In the genomic region with DNA sequence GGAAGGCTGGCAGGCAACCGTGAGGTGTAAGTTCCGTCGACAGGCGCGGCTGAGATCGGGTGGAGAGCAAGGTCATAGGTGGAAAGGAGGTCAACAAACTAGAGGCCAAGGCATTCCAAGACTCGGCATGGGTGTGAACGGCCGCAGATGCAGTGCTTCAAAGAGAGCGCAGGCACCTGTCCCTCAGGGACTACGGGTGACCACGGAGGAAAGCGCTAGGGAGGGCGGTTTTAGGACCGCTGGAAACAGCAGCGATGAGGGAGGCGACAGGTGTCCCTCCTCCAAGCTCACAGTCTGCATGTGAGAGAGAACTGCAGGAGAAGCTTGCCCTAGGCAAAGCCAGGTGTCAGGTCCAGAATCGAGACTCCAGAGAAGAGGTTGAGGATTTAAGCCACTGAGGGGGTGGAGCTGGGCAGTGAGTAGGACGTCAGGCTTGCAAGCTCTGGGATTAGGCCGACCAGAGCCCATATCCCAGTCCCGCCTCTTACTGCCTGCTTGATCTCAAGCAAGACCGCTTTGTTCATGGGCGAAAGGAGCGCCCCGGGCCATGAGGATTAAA, we compare ENCODE assay signal across 14 cellular contexts. TPM values are rescaled to one million over a fixed set of nuclear protein-coding genes. Genes with fewer than 3 reads are reported as not detected.
DNase-seq lines count a peak whose midpoint lies in the region; FAIRE-seq and TF ChIP-seq lines count a peak whose summit lies in the region.
"Had no signal": no experiment of that assay in that cellular context is flagged by ENCODE, and none has a peak within 500 bp of the region (broad histone marks: within the 10 kb centered on the region; RNA-seq: fewer than 3 reads in every experiment).

No MANE protein-coding gene starts in this region.

- TF ChIP-seq EP300 in H1 (IDR thresholded peaks at IDR 0.05; ENCODE audit: borderline replicate concordance in 1 of 2, low read depth in 2 of 2, low read length in 2 of 2): no peak

- H3K4ac ChIP-seq in H1 (replicated peaks; ENCODE audit: insufficient read length, low read depth, low read length) (no peak overlapping the region), mesenchymal stem cell (ENCODE audit: low read depth in 1 of 2, low read length in 2 of 2) (no peak overlapping the region)

- in situ Hi-C loops in HAP-1 (cut with MboI; ENCODE audit: low sequenced_read_pairs): no loop called here
- in situ Hi-C loops in ACHN (cut with HindIII; ENCODE audit: low pct_ligation_motif_present, low pct_unique_long_range_greater_than_20kb, low sequenced_read_pairs): no loop called here

- H3K18ac ChIP-seq in H1 (ENCODE audit: extremely low read depth, low read length) (0 out of 2 replicates have a peak overlapping the region, but pooled peaks have one; percentile 34), mesenchymal stem cell (ENCODE audit: low read depth in 1 of 2, low read length in 2 of 2) (no peak overlapping the region)

- H4K20me1 ChIP-seq in H1 (replicated peaks in 1 of 2; ENCODE audit: control insufficient read depth in 1 of 2, insufficient read depth in 2 of 2, low read length in 2 of 2): peaks cover 0 to 2% of the 10 kb centered on the region in 2 experiments

- POLR2A ChIA-PET in CD8-positive, alpha-beta memory T cell (lab: Charles Lee): no interaction called here
- POLR2A ChIA-PET in H1 (lab: Charles Lee; ENCODE audit: partially characterized antibody): interaction anchor here (0.6 to 1.3 kb wide), 2 partner anchors 10 to 239 kb away, joined by 3 to 4 read pairs; no protein-coding TSS in a partner anchor
- POLR2A ChIA-PET in activated CD4-positive, alpha-beta memory T cell treated with anti-CD3 and anti-CD28 coated beads, Interleukin-2, amount 10 ng/mL, durations not matched to agents 7 days and 5 days (lab: Charles Lee): no interaction called here

- peaks cover 0 to 3% (median 3%) of the 10 kb centered on the region in 3 donors for H3K36me3 Mint-ChIP-seq in CD8-positive, alpha-beta memory T cell
- no peaks in the 10 kb centered on the region for H3K36me3 Mint-ChIP-seq in activated CD4-positive, alpha-beta memory T cell treated with anti-CD3 and anti-CD28 coated beads, Interleukin-2, amount 10 ng/mL, durations not matched to agents 7 days and 5 days (ENCODE audit: low read depth)

- H3K27ac ChIP-seq in CD8-positive, alpha-beta memory T cell (ENCODE audit: low read depth, low read length): no peak overlapping the region
- H3K27ac ChIP-seq in H1 (ENCODE audit: low read depth, low read length) (no peak overlapping the region), mesenchymal stem cell (ENCODE audit: low read length, poor library complexity, severe bottlenecking) (no peak overlapping the region)
- H3K27ac ChIP-seq: body of pancreas, SK-N-MC had no signal

- H3K4me2 ChIP-seq in H1 (ENCODE audit: insufficient read depth in 1 of 2, low read depth in 2 of 2, low read length in 2 of 2) (peak overlapping the region; percentile 77 to 78), mesenchymal stem cell (ENCODE audit: low read length, poor library complexity, severe bottlenecking) (no peak overlapping the region)

- peaks cover 0 to 2% (median 0%) of the 10 kb centered on the region in 5 donors for H3K9me3 Mint-ChIP-seq in CD8-positive, alpha-beta memory T cell
- H3K9me3 Mint-ChIP-seq in activated CD4-positive, alpha-beta memory T cell treated with anti-CD3 and anti-CD28 coated beads, Interleukin-2, amount 10 ng/mL, durations not matched to agents 7 days and 5 days: no peaks in the 10 kb centered on the region

- no peak overlapping the region for H4K5ac ChIP-seq in H1 (ENCODE audit: insufficient read length, low read depth, low read length)

- H2AFZ ChIP-seq in H1 (ENCODE audit: low read length) (peak overlapping the region; percentile 72), mesenchymal stem cell (ENCODE audit: low read depth, low read length) (no peak overlapping the region)

- H3K9ac ChIP-seq in H1 (replicated peaks in 1 of 4; ENCODE audit: extremely low read depth in 1 of 4, low read depth in 3 of 4, low read length in 3 of 4) (no peak overlapping the region), mesenchymal stem cell (ENCODE audit: low read length) (no peak overlapping the region)

- H2BK120ac ChIP-seq in H1 (replicated peaks; ENCODE audit: low read depth, low read length): no peak overlapping the region
- H2BK120ac ChIP-seq in mesenchymal stem cell (ENCODE audit: low read depth, low read length): no peak overlapping the region

- H2BK12ac ChIP-seq in H1 (ENCODE audit: low read depth, low read length) (peak overlapping the region; percentile 89; the same call in 1 of the 2 replicates), mesenchymal stem cell (ENCODE audit: low read length in 2 of 2) (no peak overlapping the region)

- H3K4me3 ChIP-seq in CD8-positive, alpha-beta memory T cell (ENCODE audit: low read length): no peak overlapping the region
- H3K4me3 ChIP-seq in HAP-1: no peak overlapping the region
- peak overlapping the region; percentile 30 to 61 (median 39); a peak in 6 of 8 replicates for H3K4me3 ChIP-seq in H1 (ENCODE audit: extremely low read depth in 1 of 4, insufficient read depth in 2 of 4, low read depth in 3 of 4, low read length in 4 of 4)
- H3K4me3 ChIP-seq in mesenchymal stem cell (ENCODE audit: insufficient read depth in 1 of 2, low read depth in 1 of 2, low read length in 2 of 2): no peak overlapping the region
- H3K4me3 ChIP-seq: body of pancreas, MG63, SK-N-MC had no signal

- DNase-seq in CD8-positive, alpha-beta memory T cell: no peak
- DNase-seq in HAP-1 (ENCODE audit: low spot score in 2 of 2) (peak; percentile 19 to 76), H1 (ENCODE audit: low read depth in 1 of 2, low spot score in 2 of 2) (peak in 1 of 2 experiments; percentile 65), mesenchymal stem cell (peak; percentile 14), ACHN (no peak), hypothalamus (lab: John Stamatoyannopoulos, UW) (no peak)
- no peak for DNase-seq in activated CD4-positive, alpha-beta memory T cell treated with anti-CD3 and anti-CD28 coated beads, Interleukin-2, amount 10 ng/mL, durations not matched to agents 7 days and 5 days
- DNase-seq in activated effector memory CD4-positive, alpha-beta T cell treated with Interleukin-2 at 50 U/mL for 16 hours: no peak
- DNase-seq: activated B cell treated with CpG ODN at 0.5 μM for 24 hours, body of pancreas, hippocampal formation, MG63, NCI-H2171 treated with DMSO at 0.1 percent for 48 hours had no signal

- H2BK15ac ChIP-seq in H1 (ENCODE audit: low read length) (peak overlapping the region; percentile 65; the same call in 1 of the 2 replicates), mesenchymal stem cell (ENCODE audit: low read depth, poor library complexity, severe bottlenecking) (no peak overlapping the region)

- H2AK5ac ChIP-seq in H1 (ENCODE audit: low read depth, low read length) (no peak overlapping the region), mesenchymal stem cell (ENCODE audit: low read length, severe bottlenecking) (no peak overlapping the region)

- H3K4me1 Mint-ChIP-seq in CD8-positive, alpha-beta memory T cell: peaks cover 19 to 36% (median 22%) of the 10 kb centered on the region in 3 donors
- H3K4me1 Mint-ChIP-seq in activated CD4-positive, alpha-beta memory T cell treated with anti-CD3 and anti-CD28 coated beads, Interleukin-2, amount 10 ng/mL, durations not matched to agents 7 days and 5 days: peaks cover 31% of the 10 kb centered on the region

- no peaks in the 10 kb centered on the region for H3K36me3 ChIP-seq in CD8-positive, alpha-beta memory T cell (ENCODE audit: insufficient read depth, low read length)
- H3K36me3 ChIP-seq in HAP-1 (replicated peaks) (no peaks in the 10 kb centered on the region), H1 (ENCODE audit: control insufficient read depth in 2 of 4, insufficient read depth in 4 of 4, low read length in 3 of 4) (peaks cover 0 to 4% (median 0%) of the 10 kb centered on the region in 4 experiments; a peak in 1 of 8 replicates), mesenchymal stem cell (ENCODE audit: control insufficient read depth in 1 of 2, insufficient read depth in 2 of 2, low read depth in 1 of 2, low read length in 2 of 2) (peaks cover 0 to 4% of the 10 kb centered on the region in 2 experiments)
- H3K36me3 ChIP-seq: MG63 had no signal

- no peaks in the 10 kb centered on the region for H3K9me3 ChIP-seq in CD8-positive, alpha-beta memory T cell (ENCODE audit: low read length)
- H3K9me3 ChIP-seq in HAP-1: no peaks in the 10 kb centered on the region
- H3K9me3 ChIP-seq in H1 (ENCODE audit: insufficient read depth in 2 of 2, low read depth in 1 of 2, low read length in 1 of 2): no peaks in the 10 kb centered on the region
- H3K9me3 ChIP-seq in mesenchymal stem cell (ENCODE audit: control insufficient read depth, low read length): no peaks in the 10 kb centered on the region
- H3K9me3 ChIP-seq: body of pancreas had no signal

- H3K79me1 ChIP-seq in H1 (ENCODE audit: low read depth, low read length): no peaks in the 10 kb centered on the region
- H3K79me1 ChIP-seq in mesenchymal stem cell (replicated peaks; ENCODE audit: low read length, poor library complexity, severe bottlenecking): no peaks in the 10 kb centered on the region

- H4K91ac ChIP-seq in H1 (replicated peaks; ENCODE audit: insufficient read length, low read length) (no peak overlapping the region), mesenchymal stem cell (ENCODE audit: low read length) (no peak overlapping the region)

- H3K23me2 ChIP-seq in H1 (ENCODE audit: low read depth, low read length): peaks cover 20% of the 10 kb centered on the region

- FAIRE-seq in H1 (lab: Jason Lieb, UNC): no peak

- H4K8ac ChIP-seq in H1 (ENCODE audit: extremely low read depth, insufficient read depth, low read length) (peak overlapping the region; percentile 66; the same call in 1 of the 2 replicates), mesenchymal stem cell (ENCODE audit: low read length) (no peak overlapping the region)

- H3K27ac Mint-ChIP-seq in CD8-positive, alpha-beta memory T cell: no peak overlapping the region
- H3K27ac Mint-ChIP-seq in activated CD4-positive, alpha-beta memory T cell treated with anti-CD3 and anti-CD28 coated beads, Interleukin-2, amount 10 ng/mL, durations not matched to agents 7 days and 5 days: no peak overlapping the region
- H3K27ac Mint-ChIP-seq: activated B cell treated with CpG ODN at 0.5 μM for 24 hours had no signal

- peaks cover 9% of the 10 kb centered on the region for H3K4me1 ChIP-seq in CD8-positive, alpha-beta memory T cell (ENCODE audit: insufficient read depth, low read length)
- H3K4me1 ChIP-seq in HAP-1: peaks cover 10% of the 10 kb centered on the region
- H3K4me1 ChIP-seq in H1 (replicated peaks in 1 of 4; ENCODE audit: control insufficient read depth in 3 of 4, insufficient read depth in 4 of 4, low read length in 3 of 4): peaks cover 3 to 15% (median 10%) of the 10 kb centered on the region in 4 experiments
- peaks cover 20% of the 10 kb centered on the region for H3K4me1 ChIP-seq in mesenchymal stem cell (ENCODE audit: control insufficient read depth, insufficient read depth, low read depth, low read length)

- peaks cover 29% of the 10 kb centered on the region for H3K27me3 ChIP-seq in CD8-positive, alpha-beta memory T cell (ENCODE audit: insufficient read depth, low read length, poor library complexity, severe bottlenecking)
- H3K27me3 ChIP-seq in HAP-1 (ENCODE audit: low read depth) (no peaks in the 10 kb centered on the region), H1 (replicated peaks in 1 of 4; ENCODE audit: control insufficient read depth in 3 of 4, extremely low read depth in 1 of 4, insufficient read depth in 3 of 4, low read length in 3 of 4) (peaks cover 49 to 77% (median 73%) of the 10 kb centered on the region in 4 experiments), mesenchymal stem cell (ENCODE audit: control insufficient read depth in 1 of 2, insufficient read depth in 1 of 2, low read length in 2 of 2) (peaks cover 64 to 67% of the 10 kb centered on the region in 2 experiments)

- 17% methylated on average over 25 of the region's 25 CpGs; no CpG with 5 or more reads in 1 of the 2 experiments for WGBS in H1 (ENCODE audit: extremely low coverage in 1 of 2, insufficient coverage in 1 of 2, insufficient read length in 1 of 2, insufficient replicate concordance in 2 of 2, low coverage in 1 of 2, low lambda C conversion rate in 2 of 2, missing lambda C conversion rate in 1 of 2), 2 experiments
- 20% methylated on average over 25 of the region's 25 CpGs for WGBS in mesenchymal stem cell

- CTCF ChIA-PET in CD8-positive, alpha-beta memory T cell (lab: Charles Lee): interaction anchor here (1.0 to 1.4 kb wide), 2 partner anchors 8 to 62 kb away, joined by 3 to 4 read pairs; no protein-coding TSS in a partner anchor
- CTCF ChIA-PET in H1 (lab: Charles Lee; ENCODE audit: partially characterized antibody): interaction anchor here (0.7 to 1.2 kb wide), 3 partner anchors 22 to 63 kb away, joined by 3 to 6 read pairs (median 3); no protein-coding TSS in a partner anchor
- CTCF ChIA-PET in activated CD4-positive, alpha-beta memory T cell treated with anti-CD3 and anti-CD28 coated beads, Interleukin-2, amount 10 ng/mL, durations not matched to agents 7 days and 5 days (lab: Charles Lee): interaction anchor here (1.4 kb wide), 1 partner anchor 16 kb away, joined by 4 read pairs; no protein-coding TSS in a partner anchor

- H3K4me3 Mint-ChIP-seq in CD8-positive, alpha-beta memory T cell: peak overlapping the region in 5 of 7 donors; percentile 32 to 64 (median 55)
- no peak overlapping the region for H3K4me3 Mint-ChIP-seq in activated CD4-positive, alpha-beta memory T cell treated with anti-CD3 and anti-CD28 coated beads, Interleukin-2, amount 10 ng/mL, durations not matched to agents 7 days and 5 days

- H3K14ac ChIP-seq in H1 (ENCODE audit: insufficient read length) (no peak overlapping the region), mesenchymal stem cell (ENCODE audit: low read length in 2 of 2) (no peak overlapping the region)

- no peaks in the 10 kb centered on the region for H3K79me2 ChIP-seq in H1 (ENCODE audit: control insufficient read depth in 1 of 2, insufficient read depth in 2 of 2, low read length in 2 of 2)

- no peak for TF ChIP-seq POLR2A in H1 (IDR thresholded peaks at IDR 0.05; ENCODE audit: control extremely low read depth in 1 of 2, low read depth in 2 of 2, low read length in 2 of 2)

- no peak overlapping the region for H3K23ac ChIP-seq in H1 (ENCODE audit: insufficient read length)
- H3K23ac ChIP-seq in mesenchymal stem cell (ENCODE audit: low read length in 2 of 2): peak overlapping the region in 1 of 2 experiments; percentile 57

- H2BK20ac ChIP-seq in H1 (ENCODE audit: low read length): no peak overlapping the region

- TF ChIP-seq CTCF in H1 (IDR thresholded peaks at IDR 0.05; ENCODE audit: control extremely low read depth in 1 of 3, insufficient read depth in 1 of 3, low read depth in 1 of 3, low read length in 3 of 3): no peak

- H3K27me3 Mint-ChIP-seq in CD8-positive, alpha-beta memory T cell: peaks cover 37 to 57% of the 10 kb centered on the region in 2 donors
- peaks cover 56% of the 10 kb centered on the region for H3K27me3 Mint-ChIP-seq in activated CD4-positive, alpha-beta memory T cell treated with anti-CD3 and anti-CD28 coated beads, Interleukin-2, amount 10 ng/mL, durations not matched to agents 7 days and 5 days

- H2BK5ac ChIP-seq in H1 (ENCODE audit: low read depth, low read length) (peak overlapping the region; percentile 10; the same call in 1 of the 2 replicates), mesenchymal stem cell (ENCODE audit: low read depth, low read length, poor library complexity, severe bottlenecking) (no peak overlapping the region)

- H3K56ac ChIP-seq in H1 (replicated peaks; ENCODE audit: insufficient read length, low read depth, low read length): no peak overlapping the region

- no peak for TF ChIP-seq RAD21 in H1 (IDR thresholded peaks at IDR 0.05 in 1 of 2, conservative IDR thresholded peaks at IDR 0.05 in 1 of 2; ENCODE audit: low read depth in 2 of 2, low read length in 2 of 2)

RNA-seq across cellular contexts. Expression of a gene that starts 1.6 kb away (rescaled TPM):
- total RNA-seq in CD8-positive, alpha-beta memory T cell: not detected
- 0.17 TPM for polyA plus RNA-seq in CD8-positive, alpha-beta memory T cell
- total RNA-seq in H1 (2021; fragmentation: NEBNext Ultra II Directional; extraction: Animal tissue kit (Norgen Biotek cat#: 25700)): 0.24 TPM in 1 of 2 replicates, not detected in the other
- 0.29 and 0.69 TPM in 2 replicates for polyA plus RNA-seq in H1 (2011; rRNA removed)
- 0.16 TPM for polyA plus RNA-seq in H1 (2011; cell fraction: cytosol; rRNA removed)
- 0.30 TPM for polyA plus RNA-seq in H1 (2011; cell fraction: nucleus; rRNA removed)
- polyA plus RNA-seq in H1 (2012, experiment 1 of 2): 0.13 to 0.24 TPM in 2 of 4 replicates, not detected in the others
- not detected for polyA plus RNA-seq in H1 (2012, experiment 2 of 2)
- 0.26 TPM for polyA plus RNA-seq in H1 (2013, experiment 1 of 2)
- 0.20 TPM for polyA plus RNA-seq in H1 (2013, experiment 2 of 2)
- polyA minus RNA-seq in H1 (2011; rRNA and poly(A)+ RNA removed): 0.16 and 0.20 TPM in 2 replicates
- not detected for polyA minus RNA-seq in H1 (2011; cell fraction: cytosol; rRNA and poly(A)+ RNA removed)
- 1.2 TPM for polyA minus RNA-seq in H1 (2011; cell fraction: nucleus; rRNA and poly(A)+ RNA removed)
- polyA plus RNA-seq in mesenchymal stem cell (2013, experiment 1 of 2): not detected
- not detected for polyA plus RNA-seq in mesenchymal stem cell (2013, experiment 2 of 2)
- total RNA-seq in activated CD4-positive, alpha-beta memory T cell treated with anti-CD3 and anti-CD28 coated beads, Interleukin-2, amount 10 ng/mL, durations not matched to agents 7 days and 5 days: not detected
- total RNA-seq: activated B cell treated with CpG ODN at 0.5 μM for 24 hours, body of pancreas had no signal

RNA-seq across cellular contexts. Expression of a gene that starts 29.2 kb away (rescaled TPM):
- total RNA-seq in CD8-positive, alpha-beta memory T cell: 10 to 100 TPM in 1 of 2 experiments, 1 to 10 TPM in 1; 9.8 to 10.8 TPM
- 12.0 TPM for polyA plus RNA-seq in CD8-positive, alpha-beta memory T cell
- 2.7 and 6.5 TPM in 2 replicates for total RNA-seq in H1 (2021; fragmentation: NEBNext Ultra II Directional; extraction: Animal tissue kit (Norgen Biotek cat#: 25700))
- polyA plus RNA-seq in H1 (2011; rRNA removed): 0.98 and 1.3 TPM in 2 replicates
- polyA plus RNA-seq in H1 (2011; cell fraction: cytosol; rRNA removed): 2.1 TPM
- 2.2 TPM for polyA plus RNA-seq in H1 (2011; cell fraction: nucleus; rRNA removed)
- 2.8 to 6.3 TPM (median 3.3 TPM) in 4 replicates for polyA plus RNA-seq in H1 (2012, experiment 1 of 2)
- 7.4 TPM for polyA plus RNA-seq in H1 (2012, experiment 2 of 2)
- polyA plus RNA-seq in H1 (2013, experiment 1 of 2): 4.0 TPM
- polyA plus RNA-seq in H1 (2013, experiment 2 of 2): 3.5 TPM
- 0.93 and 1.7 TPM in 2 replicates for polyA minus RNA-seq in H1 (2011; rRNA and poly(A)+ RNA removed)
- polyA minus RNA-seq in H1 (2011; cell fraction: cytosol; rRNA and poly(A)+ RNA removed): 1.8 TPM
- 3.1 TPM for polyA minus RNA-seq in H1 (2011; cell fraction: nucleus; rRNA and poly(A)+ RNA removed)
- polyA plus RNA-seq in mesenchymal stem cell (2013, experiment 1 of 2): 10.1 TPM
- polyA plus RNA-seq in mesenchymal stem cell (2013, experiment 2 of 2): 10.0 TPM
- total RNA-seq in activated CD4-positive, alpha-beta memory T cell treated with anti-CD3 and anti-CD28 coated beads, Interleukin-2, amount 10 ng/mL, durations not matched to agents 7 days and 5 days: 10 to 100 TPM; 12.8 to 16.7 TPM

Comparison
In these comparisons a context has a peak if more than half of its experiments do, and no peak if none do; other contexts are left out.
1. DNase-seq: peak in HAP-1 (2 of 2) and mesenchymal stem cell (single experiment); none in CD8-positive, alpha-beta memory T cell (0 of 5), ACHN (single experiment), hypothalamus (0 of 51), activated CD4-positive, alpha-beta memory T cell treated with anti-CD3 and anti-CD28 coated beads, Interleukin-2, amount 10 ng/mL, durations not matched to agents 7 days and 5 days (single experiment) and activated effector memory CD4-positive, alpha-beta T cell treated with Interleukin-2 at 50 U/mL for 16 hours (single experiment).
2. H3K4me3 ChIP-seq: peak in H1 (4 of 4); none in CD8-positive, alpha-beta memory T cell (single experiment), HAP-1 (single experiment) and mesenchymal stem cell (0 of 2).